1 cellular context compared by ENCODE assay signal in the genomic region with DNA sequence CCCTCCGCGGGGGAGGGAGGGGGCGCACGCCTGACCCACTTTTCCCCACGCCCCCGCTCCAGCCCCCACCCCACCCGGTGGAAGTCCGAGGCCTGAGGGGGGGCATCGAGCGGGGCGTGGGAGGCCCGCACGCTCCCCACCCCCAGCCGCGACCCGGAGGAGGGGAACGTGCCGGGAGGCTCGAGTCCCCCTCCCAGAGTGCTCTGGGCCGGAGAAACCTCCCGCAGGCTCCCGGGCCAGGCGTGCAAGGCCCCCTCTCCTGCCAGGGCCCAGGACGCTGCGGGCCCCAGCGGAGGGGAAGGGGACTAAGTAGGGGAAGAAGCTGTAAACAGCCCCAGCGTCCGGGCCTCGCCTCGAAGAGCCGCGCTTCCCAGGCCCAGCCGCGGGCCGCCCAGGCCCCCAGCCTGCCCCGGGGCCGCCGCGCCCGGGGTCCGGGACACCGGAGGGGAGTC.
TF ChIP-seq lines count a peak whose summit lies in the region.

No MANE protein-coding gene starts in this region.

TF ChIP-seq in H1, 55 proteins besides CTCF, POLR2A, EP300 and RAD21 (continued from another document):
- peak; percentile 92 for TF ChIP-seq RBBP5 (IDR thresholded peaks at IDR 0.05; ENCODE audit: borderline replicate concordance, low read depth, low read length)
- TF ChIP-seq TBP (IDR thresholded peaks at IDR 0.05; ENCODE audit: low read depth, low read length) = no peak
- TF ChIP-seq KDM4A (IDR thresholded peaks at IDR 0.05; ENCODE audit: low read depth, low read length, severe bottlenecking) = peak; percentile 3
TF ChIP-seq in H1: peak in this region for 3.
